In genomic region chr3:57929988-57930387, GRCh38 we compare ENCODE assay signal across 7 cellular contexts.
"Had no signal": no experiment of that assay in that cellular context is flagged by ENCODE, and none has a peak within 500 bp of the region (broad histone marks: within the 10 kb centered on the region; RNA-seq: fewer than 3 reads in every experiment).

No MANE protein-coding gene starts in this region.

- H3K4me3 ChIP-seq: GM23248 had no signal

- DNase-seq: GM23248, GOT3, H9, HCEC 1CT had no signal

- H3K27ac Mint-ChIP-seq: H9 had no signal

- H3K27me3 Mint-ChIP-seq: IgD-negative memory B cell had no signal

- H2AFZ ChIP-seq: GM23248 had no signal

- H3K9me3 Mint-ChIP-seq: H9, IgD-negative memory B cell had no signal

- H3K4me3 Mint-ChIP-seq: H9, IgD-negative memory B cell had no signal

- H3K27ac ChIP-seq: GM23248, HL-60 had no signal

- ATAC-seq: HepG2 had no signal

- FAIRE-seq: HepG2 had no signal
